8 cellular contexts compared by ENCODE assay signal in the genomic region with DNA sequence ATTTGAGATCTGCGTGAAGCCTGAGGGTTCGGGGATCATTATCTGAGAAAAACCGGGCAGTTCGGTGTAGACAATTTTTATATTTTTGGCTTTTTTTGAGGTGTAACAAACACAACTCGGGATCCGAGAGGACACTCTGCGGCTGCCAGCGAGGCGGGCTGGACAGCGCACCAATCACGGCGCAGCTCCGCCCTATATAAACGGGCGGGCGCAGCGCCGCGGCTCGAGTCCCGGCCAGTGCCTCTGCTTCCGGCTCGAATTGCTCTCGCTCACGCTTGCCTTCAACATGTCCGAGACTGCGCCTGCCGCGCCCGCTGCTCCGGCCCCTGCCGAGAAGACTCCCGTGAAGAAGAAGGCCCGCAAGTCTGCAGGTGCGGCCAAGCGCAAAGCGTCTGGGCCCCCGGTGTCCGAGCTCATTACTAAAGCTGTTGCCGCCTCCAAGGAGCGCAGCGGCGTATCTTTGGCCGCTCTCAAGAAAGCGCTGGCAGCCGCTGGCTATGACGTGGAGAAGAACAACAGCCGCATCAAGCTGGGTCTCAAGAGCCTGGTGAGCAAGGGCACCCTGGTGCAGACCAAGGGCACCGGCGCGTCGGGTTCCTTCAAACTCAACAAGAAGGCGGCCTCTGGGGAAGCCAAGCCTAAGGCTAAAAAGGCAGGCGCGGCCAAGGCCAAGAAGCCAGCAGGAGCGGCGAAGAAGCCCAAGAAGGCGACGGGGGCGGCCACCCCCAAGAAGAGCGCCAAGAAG.
DNase-seq lines count a peak whose midpoint lies in the region; ATAC-seq and TF ChIP-seq lines count a peak whose summit lies in the region.

No MANE protein-coding gene starts in this region.

- H3K36me3 Mint-ChIP-seq in Calu3 (ENCODE audit: insufficient read depth, unreplicated experiment) = peaks cover 78% of the 10 kb centered on the region
- H3K36me3 Mint-ChIP-seq in activated T-cell treated with anti-CD3 and anti-CD28 coated beads, Interleukin-2, amount 50 U/mL, for 4 hours (ENCODE audit: insufficient read depth) = no peaks in the 10 kb centered on the region

- H3K9ac ChIP-seq in HUES64 (ENCODE audit: low read depth, low read length) = peak overlapping the region; percentile 99
- H3K9ac ChIP-seq in muscle layer of colon (ENCODE audit: low read length) = peak overlapping the region; percentile 85

- H3K27ac Mint-ChIP-seq in Calu3 (ENCODE audit: unreplicated experiment) = peak overlapping the region; percentile 100

- peaks cover 17% of the 10 kb centered on the region for H3K27me3 Mint-ChIP-seq in Calu3 (ENCODE audit: unreplicated experiment)
- H3K27me3 Mint-ChIP-seq in activated T-cell treated with anti-CD3 and anti-CD28 coated beads, Interleukin-2, amount 50 U/mL, for 4 hours (ENCODE audit: low read depth) = no peaks in the 10 kb centered on the region

- no peaks in the 10 kb centered on the region for H3K9me3 Mint-ChIP-seq in Calu3 (ENCODE audit: low read depth, unreplicated experiment)
- H3K9me3 Mint-ChIP-seq in activated T-cell treated with anti-CD3 and anti-CD28 coated beads, Interleukin-2, amount 50 U/mL, for 4 hours = no peaks in the 10 kb centered on the region

- TF ChIP-seq CTCF in Calu3 (IDR thresholded peaks at IDR 0.05; ENCODE audit: unreplicated experiment) = no peak

- CTCF ChIA-PET in Calu3 (lab: Charles Lee) = interaction anchor here (0.5 to 3.6 kb wide), 6 partner anchors 27 to 59 kb away, joined by 3 to 17 read pairs (median 4); a partner anchor contains a TSS

- intact Hi-C loops in Calu3 (cut with micrococcal nuclease; ENCODE audit: unreplicated experiment) = no loop called here

- peak overlapping the region; percentile 85 for H3K4me3 Mint-ChIP-seq in Calu3 (ENCODE audit: low read depth, unreplicated experiment)
- H3K4me3 Mint-ChIP-seq in activated T-cell treated with anti-CD3 and anti-CD28 coated beads, Interleukin-2, amount 50 U/mL, for 4 hours = peak overlapping the region; percentile 85

- peak; percentile 93 for DNase-seq in Calu3
- peak; percentile 98 for DNase-seq in OCI-M1 (lab: John Stamatoyannopoulos, UW)
- peak; percentile 68 for DNase-seq in activated T-cell treated with anti-CD3 and anti-CD28 coated beads, Interleukin-2, amount 50 U/mL, for 4 hours
- DNase-seq in stimulated activated CD8-positive, alpha-beta memory T cell treated with anti-CD3 and anti-CD28 coated beads, Interleukin-4, amount 100 ng/mL, for 48 hours = peak; percentile 88

- H3K4me3 ChIP-seq in HUES64 (ENCODE audit: low read length) (peak overlapping the region; percentile 94), esophagus (ENCODE audit: low read depth in 1 of 2, low read length in 2 of 2) (peak overlapping the region; percentile 70 to 80), muscle layer of colon (ENCODE audit: low read depth in 1 of 2, low read length in 2 of 2) (peak overlapping the region; percentile 75 to 84)

- H3K36me3 ChIP-seq in HUES64 (ENCODE audit: insufficient read depth, low read length) = no peaks in the 10 kb centered on the region
- no peaks in the 10 kb centered on the region for H3K36me3 ChIP-seq in esophagus (ENCODE audit: control insufficient read depth in 2 of 2, insufficient read depth in 2 of 2, low read length in 1 of 2)
- no peaks in the 10 kb centered on the region for H3K36me3 ChIP-seq in muscle layer of colon (ENCODE audit: insufficient read depth, low read length)

- TSS peak; percentile 83 for BruUV-seq in Calu3 (replicated peaks; lab: Mats Ljungman, UMichigan)

- peak; percentile 35 for ATAC-seq in GM21447 (IDR thresholded peaks at IDR 0.05; ENCODE audit: unreplicated experiment)
- peak; percentile 63 to 71 for ATAC-seq in activated T-cell treated with anti-CD3 and anti-CD28 coated beads, Interleukin-2, amount 50 U/mL, for 4 hours

- H3K27me3 ChIP-seq in HUES64 (ENCODE audit: insufficient read depth, low read length) (no peaks in the 10 kb centered on the region), esophagus (ENCODE audit: control insufficient read depth in 1 of 2, insufficient read depth in 2 of 2, low read length in 2 of 2) (no peaks in the 10 kb centered on the region), muscle layer of colon (ENCODE audit: control insufficient read depth in 1 of 2, insufficient read depth in 2 of 2, low read length in 2 of 2) (no peaks in the 10 kb centered on the region)

- H3K9me3 ChIP-seq in HUES64 (ENCODE audit: insufficient read depth, low read depth, low read length) = no peaks in the 10 kb centered on the region
- no peaks in the 10 kb centered on the region for H3K9me3 ChIP-seq in esophagus (ENCODE audit: control insufficient read depth in 2 of 2, insufficient read depth in 1 of 2, low read depth in 1 of 2, low read length in 1 of 2)
- no peaks in the 10 kb centered on the region for H3K9me3 ChIP-seq in muscle layer of colon (ENCODE audit: low read length)

- peak overlapping the region; percentile 98 for H3K27ac ChIP-seq in HUES64 (ENCODE audit: low read depth, low read length)
- peak overlapping the region; percentile 98 to 100 for H3K27ac ChIP-seq in esophagus (ENCODE audit: low read depth in 2 of 2, low read length in 1 of 2)
- peak overlapping the region; percentile 98 for H3K27ac ChIP-seq in muscle layer of colon (ENCODE audit: low read depth, low read length)

- under 1% methylated on average over 61 of the region's 61 CpGs for WGBS in HUES64
- WGBS in esophagus, 2 donors = 0 to 1% methylated on average over 61 of the region's 61 CpGs

- H3K4me1 Mint-ChIP-seq in Calu3 (ENCODE audit: low read depth, unreplicated experiment) = peaks cover 51% of the 10 kb centered on the region
- peaks cover 37% of the 10 kb centered on the region for H3K4me1 Mint-ChIP-seq in activated T-cell treated with anti-CD3 and anti-CD28 coated beads, Interleukin-2, amount 50 U/mL, for 4 hours (ENCODE audit: low read depth)

- H3K4me1 ChIP-seq in HUES64 (ENCODE audit: insufficient read depth, low read length) (peaks cover 8% of the 10 kb centered on the region; the same call in 1 of the 2 replicates), esophagus (ENCODE audit: control insufficient read depth in 2 of 2, insufficient read depth in 2 of 2, low read length in 1 of 2) (no peaks in the 10 kb centered on the region), muscle layer of colon (ENCODE audit: insufficient read depth, low read length) (peaks cover 18% of the 10 kb centered on the region)

Comparison
In these comparisons a context has a peak if more than half of its experiments do, and no peak if none do; other contexts are left out.
1. Peak in every context shown above with its lines: DNase-seq, ATAC-seq, H3K4me3 ChIP-seq and H3K27ac ChIP-seq.